ENCODE assay signal across 13 cellular contexts in genomic region chr10:96718304-96718990, GRCh38. TPM values are rescaled to one million over a fixed set of nuclear protein-coding genes. Genes with fewer than 3 reads are reported as not detected.
DNase-seq lines count a peak whose midpoint lies in the region; ATAC-seq and TF ChIP-seq lines count a peak whose summit lies in the region.
"Had no signal": no experiment of that assay in that cellular context is flagged by ENCODE, and none has a peak within 500 bp of the region (broad histone marks: within the 10 kb centered on the region; RNA-seq: fewer than 3 reads in every experiment).

No MANE protein-coding gene starts in this region.

- H3K9me3 ChIP-seq in psoas muscle = no peaks in the 10 kb centered on the region

- DNase-seq in DMS53 (lab: John Stamatoyannopoulos, UW) (peak; percentile 19), DMS53 treated with DMSO at 0.1 percent for 48 hours (lab: John Stamatoyannopoulos, UW; ENCODE audit: unreplicated experiment) (no peak), KBM-7 (peak; percentile 75), psoas muscle (no peak), GM20000 (ENCODE audit: low spot score) (no peak), putamen (ENCODE audit: low spot score) (no peak)
- no peak for DNase-seq in central memory CD8-positive, alpha-beta T cell (ENCODE audit: low spot score in 2 of 2)
- DNase-seq: activated naive CD4-positive, alpha-beta T cell; NCI-H446; RPMI8226 had no signal

- H3K36me3 Mint-ChIP-seq in central memory CD8-positive, alpha-beta T cell (ENCODE audit: insufficient read depth) = peaks cover 14% of the 10 kb centered on the region

- no peak for ATAC-seq in central memory CD8-positive, alpha-beta T cell (replicated peaks; ENCODE audit: extremely low read depth, poor library complexity, severe bottlenecking)
- ATAC-seq in psoas muscle (no peak), GM18517 (IDR thresholded peaks at IDR 0.05; ENCODE audit: unreplicated experiment) (no peak)
- ATAC-seq: esophagus mucosa had no signal

- no peaks in the 10 kb centered on the region for H3K36me3 ChIP-seq in psoas muscle (ENCODE audit: insufficient read depth in 1 of 2, low read depth in 1 of 2)

- H3K27me3 Mint-ChIP-seq in central memory CD8-positive, alpha-beta T cell = no peaks in the 10 kb centered on the region

- intact Hi-C loops in psoas muscle (cut with DNase I) = no loop called here

- 86 to 90% (median 90%) methylated on average over 12 of the region's 12 CpGs for WGBS in psoas muscle, 3 donors

- peak overlapping the region; percentile 96 for H3K4me3 Mint-ChIP-seq in central memory CD8-positive, alpha-beta T cell

- peak overlapping the region; percentile 24 for H3K4me3 ChIP-seq in psoas muscle

- no peaks in the 10 kb centered on the region for H3K27me3 ChIP-seq in psoas muscle (ENCODE audit: insufficient read depth in 3 of 3, low read length in 2 of 3)

- peaks cover 60% of the 10 kb centered on the region for H3K4me1 Mint-ChIP-seq in central memory CD8-positive, alpha-beta T cell

- in situ Hi-C loops in KBM-7 (cut with MboI; ENCODE audit: low pct_unique_long_range_greater_than_20kb, low sequenced_read_pairs) = no loop called here

- peak overlapping the region; percentile 96 for H3K27ac Mint-ChIP-seq in central memory CD8-positive, alpha-beta T cell (ENCODE audit: low read depth)

- H3K4me1 ChIP-seq in psoas muscle = peaks cover 6% of the 10 kb centered on the region

- H3K27ac ChIP-seq in psoas muscle = no peak overlapping the region
- H3K27ac ChIP-seq: 22Rv1 had no signal

- no peak for TF ChIP-seq CTCF in psoas muscle (IDR thresholded peaks at IDR 0.05)
- no peak for TF ChIP-seq CTCF in GM20000 (IDR thresholded peaks at IDR 0.05; ENCODE audit: extremely low read depth, missing control alignments)

- H3K9me3 Mint-ChIP-seq in central memory CD8-positive, alpha-beta T cell = no peaks in the 10 kb centered on the region

RNA-seq across cellular contexts. Expression of gene PIK3AP1, which starts 1.9 kb away (rescaled TPM):
- 1 to 10 TPM; 1.4 to 3.5 (median 2.6) TPM for total RNA-seq in psoas muscle
- 1 to 10 TPM in 1 of 3 donors, under 1 TPM in 2; 0.17 to 8.6 (median 0.43) TPM for polyA plus RNA-seq in psoas muscle

Comparison
In these comparisons a context has a peak if more than half of its experiments do, and no peak if none do; other contexts are left out.
1. DNase-seq: peak in DMS53 (single experiment) and KBM-7 (single experiment); none in DMS53 treated with DMSO at 0.1 percent for 48 hours (single experiment), central memory CD8-positive, alpha-beta T cell (0 of 2), psoas muscle (0 of 2), GM20000 (single experiment) and putamen (single experiment).